8 cellular contexts compared by ENCODE assay signal in genomic region chr3:177300039-177300833, GRCh38.
DNase-seq lines count a peak whose midpoint lies in the region; ATAC-seq, FAIRE-seq and TF ChIP-seq lines count a peak whose summit lies in the region.

No MANE protein-coding gene starts in this region.

- H3K79me1 ChIP-seq in trophoblast cell (ENCODE audit: low read length) = no peaks in the 10 kb centered on the region

- intact Hi-C loops in pancreas (cut with DNase I) = no loop called here

- no peak overlapping the region for H3K9ac ChIP-seq in trophoblast cell (ENCODE audit: low read length)

- no peak overlapping the region for H4K91ac ChIP-seq in trophoblast cell (ENCODE audit: low read depth, low read length)

- H3K4me1 ChIP-seq in pancreas = peaks cover 5 to 15% (median 14%) of the 10 kb centered on the region in 3 donors
- peaks cover 0 to 2% of the 10 kb centered on the region in 2 experiments for H3K4me1 ChIP-seq in trophoblast cell (ENCODE audit: control insufficient read depth in 1 of 2, insufficient read depth in 2 of 2, low read length in 2 of 2)

- H3K4me2 ChIP-seq in trophoblast cell (ENCODE audit: low read length) = no peak overlapping the region

- H2AFZ ChIP-seq in trophoblast cell (ENCODE audit: insufficient read depth, low read length, poor library complexity) = no peak overlapping the region

- no peaks in the 10 kb centered on the region for H3K36me3 ChIP-seq in brain microvascular endothelial cell (replicated peaks)
- H3K36me3 ChIP-seq in pancreas = no peaks in the 10 kb centered on the region
- H3K36me3 ChIP-seq in trophoblast cell (ENCODE audit: control insufficient read depth in 1 of 2, insufficient read depth in 2 of 2, low read length in 2 of 2) = no peaks in the 10 kb centered on the region

- in situ Hi-C loops in brain microvascular endothelial cell (cut with HindIII; ENCODE audit: low pct_ligation_motif_present, low sequenced_read_pairs) = no loop called here

- H3K14ac ChIP-seq in trophoblast cell (ENCODE audit: low read length) = no peak overlapping the region

- no peak overlapping the region for H4K12ac ChIP-seq in trophoblast cell (ENCODE audit: low read depth, low read length)

- H2BK120ac ChIP-seq in trophoblast cell (ENCODE audit: insufficient read depth, low read length, poor library complexity) = no peak overlapping the region

- H3K27ac ChIP-seq in brain microvascular endothelial cell (no peak overlapping the region), pancreas (peak overlapping the region in 2 of 4 donors; percentile 35 to 75), trophoblast cell (ENCODE audit: low read depth, low read length) (no peak overlapping the region)

- H3K18ac ChIP-seq in trophoblast cell (ENCODE audit: low read length) = no peak overlapping the region

- H3K27me3 ChIP-seq in brain microvascular endothelial cell (replicated peaks) = no peaks in the 10 kb centered on the region
- no peaks in the 10 kb centered on the region for H3K27me3 ChIP-seq in pancreas
- no peaks in the 10 kb centered on the region for H3K27me3 ChIP-seq in trophoblast cell (ENCODE audit: insufficient read depth, low read length)

- no peak for FAIRE-seq in pancreas (lab: Jason Lieb, UNC)

- TF ChIP-seq CTCF in brain microvascular endothelial cell (IDR thresholded peaks at IDR 0.05; ENCODE audit: low read depth, low read length, missing control alignments) (no peak), pancreas (IDR thresholded peaks at IDR 0.05) (no peak)

- no peak overlapping the region for H2BK5ac ChIP-seq in trophoblast cell (ENCODE audit: low read depth, low read length, poor library complexity)

- H3K4me3 ChIP-seq in brain microvascular endothelial cell (ENCODE audit: low read depth, low read length) (no peak overlapping the region), pancreas (peak overlapping the region in 1 of 4 donors; percentile 1), trophoblast cell (ENCODE audit: low read depth, low read length) (no peak overlapping the region)

- ATAC-seq in GM19395 (IDR thresholded peaks at IDR 0.05; ENCODE audit: unreplicated experiment) = peak; percentile 94
- ATAC-seq in HG03575 (IDR thresholded peaks at IDR 0.05; ENCODE audit: extremely low read depth, insufficient number of reproducible peaks, low FRiP score, unreplicated experiment) = peak; percentile 77
- ATAC-seq in pancreas = peak; percentile 84 to 94 (median 90)

- WGBS in pancreas, 2 donors = 34 to 36% methylated on average over 12 of the region's 12 CpGs
- no CpG with 5 or more reads among the region's 12 CpGs for WGBS in trophoblast cell (ENCODE audit: extremely low coverage, insufficient coverage, insufficient read length)

- H3K4ac ChIP-seq in trophoblast cell (ENCODE audit: low read depth, low read length) = no peak overlapping the region

- no peak overlapping the region for H2BK12ac ChIP-seq in trophoblast cell (ENCODE audit: low read length)

- H2AK5ac ChIP-seq in trophoblast cell (ENCODE audit: low read length) = no peak overlapping the region

- no peak overlapping the region for H3K23ac ChIP-seq in trophoblast cell (ENCODE audit: low read length)

- H3K9me3 ChIP-seq in pancreas = no peaks in the 10 kb centered on the region
- peaks cover 2% of the 10 kb centered on the region for H3K9me3 ChIP-seq in trophoblast cell (ENCODE audit: insufficient read depth, low read depth, low read length)

- no peaks in the 10 kb centered on the region for H3K79me2 ChIP-seq in trophoblast cell (ENCODE audit: control insufficient read depth, insufficient read depth, low read length, poor library complexity)

- DNase-seq in AG20443 (ENCODE audit: low spot score) (peak; percentile 18), brain microvascular endothelial cell (peak; percentile 42), pancreas (peak in 3 of 6 donors; percentile 9 to 41 (median 38)), amniotic stem cell (lab: John Stamatoyannopoulos, UW) (no peak), trophoblast cell (no peak), SK-N-DZ (ENCODE audit: low spot score) (no peak)

- no peak overlapping the region for H4K8ac ChIP-seq in trophoblast cell (ENCODE audit: low read depth, low read length)

Comparison
In these comparisons a context has a peak if more than half of its experiments do, and no peak if none do; other contexts are left out.
1. DNase-seq: peak in AG20443 (single experiment) and brain microvascular endothelial cell (single experiment); none in amniotic stem cell (single experiment), trophoblast cell (0 of 2) and SK-N-DZ (single experiment).
2. Peak in every context shown above with its lines, with median percentiles within 50 percentile points of each other: ATAC-seq.